ENCODE assay signal across 9 cellular contexts in the genomic region with DNA sequence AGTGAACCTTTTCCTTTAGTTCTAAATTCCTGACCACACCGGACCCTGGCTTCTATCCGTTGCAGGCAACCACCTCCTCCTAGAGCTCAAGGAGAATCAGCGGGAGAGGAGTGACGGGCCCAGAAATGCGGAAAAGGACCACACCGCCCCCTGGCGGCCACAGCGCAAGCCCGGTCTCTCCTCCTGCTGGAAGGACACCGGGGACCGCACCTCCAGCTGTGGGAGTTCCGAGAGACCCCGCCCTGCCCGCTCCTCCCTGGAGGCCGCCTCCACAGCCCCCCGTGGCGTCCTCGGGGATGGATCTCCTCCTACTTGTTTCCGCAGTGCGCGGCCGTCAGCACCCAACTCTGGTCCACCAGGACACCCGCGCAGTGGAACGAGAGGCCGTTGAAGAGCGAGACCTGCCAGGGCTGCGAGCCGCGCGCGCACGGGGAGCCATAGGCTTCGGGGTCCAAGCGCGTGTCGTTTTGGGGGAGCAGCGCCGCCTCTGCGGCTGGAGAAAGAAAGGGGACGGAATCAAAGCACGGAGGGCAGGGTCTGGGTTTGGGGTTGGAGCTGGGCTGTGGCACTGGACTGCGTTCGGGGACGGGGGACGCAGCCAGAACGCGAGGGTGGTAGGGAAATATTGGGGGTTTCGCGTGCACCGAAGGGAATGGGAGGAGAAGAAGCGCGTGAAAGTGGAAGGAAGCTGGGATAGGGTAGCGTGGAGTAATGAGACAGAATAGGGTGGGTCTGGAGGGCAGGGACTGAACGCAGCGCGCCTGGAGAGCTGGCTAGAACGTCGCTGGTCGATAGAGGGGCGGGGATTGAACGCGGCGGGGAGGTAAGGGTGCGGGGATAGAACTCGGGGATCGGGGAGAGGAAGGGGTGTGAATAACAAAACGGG. TPM values are rescaled to one million over a fixed set of nuclear protein-coding genes. Genes with fewer than 3 reads are reported as not detected.
DNase-seq lines count a peak whose midpoint lies in the region; ATAC-seq and TF ChIP-seq lines count a peak whose summit lies in the region.
"Had no signal": no experiment of that assay in that cellular context is flagged by ENCODE, and none has a peak within 500 bp of the region (broad histone marks: within the 10 kb centered on the region; RNA-seq: fewer than 3 reads in every experiment).

No MANE protein-coding gene starts in this region.

- H3K9me2 ChIP-seq in DOHH2 (replicated peaks; ENCODE audit: control insufficient read depth, low read length) = no peaks in the 10 kb centered on the region

- H3K4me1 ChIP-seq in DOHH2 (ENCODE audit: control insufficient read depth, low read length) (no peaks in the 10 kb centered on the region), mesenchymal stem cell (ENCODE audit: control insufficient read depth, insufficient read depth, low read depth, low read length) (peaks cover 12% of the 10 kb centered on the region)

- H3K4me2 ChIP-seq in DOHH2 (ENCODE audit: low read length) = no peak overlapping the region
- no peak overlapping the region for H3K4me2 ChIP-seq in mesenchymal stem cell (ENCODE audit: low read length, poor library complexity, severe bottlenecking)

- no peaks in the 10 kb centered on the region for H4K20me1 ChIP-seq in DOHH2 (ENCODE audit: control insufficient read depth, insufficient read depth, low read depth, low read length)

- no peak overlapping the region for H3K9ac ChIP-seq in mesenchymal stem cell (ENCODE audit: low read length)

- H3K36me3 ChIP-seq in DOHH2 (ENCODE audit: control insufficient read depth, low read length) (no peaks in the 10 kb centered on the region), mesenchymal stem cell (ENCODE audit: control insufficient read depth in 1 of 2, insufficient read depth in 2 of 2, low read depth in 1 of 2, low read length in 2 of 2) (peaks cover 0 to 4% of the 10 kb centered on the region in 2 experiments)

- H3K23ac ChIP-seq in mesenchymal stem cell (ENCODE audit: low read length in 2 of 2) = no peak overlapping the region

- H3K18ac ChIP-seq in mesenchymal stem cell (ENCODE audit: low read depth in 1 of 2, low read length in 2 of 2) = no peak overlapping the region

- TF ChIP-seq CTCF in DOHH2 (IDR thresholded peaks at IDR 0.05; ENCODE audit: low read depth, low read length, poor library complexity, severe bottlenecking) (peak; percentile 68), LNCaP clone FGC (IDR thresholded peaks at IDR 0.05; ENCODE audit: control insufficient read depth, extremely low read depth, insufficient read depth) (peak; percentile 82), VCaP (conservative IDR thresholded peaks at IDR 0.05) (peak; percentile 97)

- DNase-seq in LNCaP clone FGC (ENCODE audit: low read depth) (no peak), mesenchymal stem cell (peak; percentile 11), cerebellar nuclear complex (lab: John Stamatoyannopoulos, UW) (no peak)
- peak; percentile 5 for DNase-seq in effector CD4-positive, alpha-beta T cell
- DNase-seq in stimulated activated CD8-positive, alpha-beta memory T cell treated with anti-CD3 and anti-CD28 coated beads, Interleukin-2, amount 100 ng/mL, for 1 hour (ENCODE audit: low read depth in 2 of 2) = peak; percentile 16 to 30

- ATAC-seq in GM21717 (IDR thresholded peaks at IDR 0.05; ENCODE audit: unreplicated experiment) = no peak

- no peak overlapping the region for H4K8ac ChIP-seq in mesenchymal stem cell (ENCODE audit: low read length)

- no peak overlapping the region for H2BK12ac ChIP-seq in mesenchymal stem cell (ENCODE audit: low read length in 2 of 2)

- no peaks in the 10 kb centered on the region for H3K79me2 ChIP-seq in DOHH2 (ENCODE audit: control insufficient read depth, low read length)

- H3K4me3 ChIP-seq in DOHH2 (ENCODE audit: low read length) (no peak overlapping the region), LNCaP clone FGC (ENCODE audit: low read depth, low read length) (0 out of 2 replicates have a peak overlapping the region, but pooled peaks have one; percentile 13), mesenchymal stem cell (ENCODE audit: insufficient read depth in 1 of 2, low read depth in 1 of 2, low read length in 2 of 2) (peak overlapping the region in 1 of 2 experiments; percentile 59)

- H3K27me3 ChIP-seq in DOHH2 (ENCODE audit: control insufficient read depth, low read length) = no peaks in the 10 kb centered on the region
- peaks cover 37 to 64% of the 10 kb centered on the region in 2 experiments for H3K27me3 ChIP-seq in mesenchymal stem cell (ENCODE audit: control insufficient read depth in 1 of 2, insufficient read depth in 1 of 2, low read length in 2 of 2)

- H3K9me3 ChIP-seq in DOHH2 (ENCODE audit: control insufficient read depth, insufficient read depth, low read length) = no peaks in the 10 kb centered on the region
- no peaks in the 10 kb centered on the region for H3K9me3 ChIP-seq in mesenchymal stem cell (ENCODE audit: control insufficient read depth, low read length)

- no peak overlapping the region for H2BK120ac ChIP-seq in mesenchymal stem cell (ENCODE audit: low read depth, low read length)

- no peak overlapping the region for H4K91ac ChIP-seq in mesenchymal stem cell (ENCODE audit: low read length)

- no peaks in the 10 kb centered on the region for H3F3A ChIP-seq in DOHH2 (ENCODE audit: control insufficient read depth, insufficient read depth)

- no peak overlapping the region for H3K14ac ChIP-seq in mesenchymal stem cell (ENCODE audit: low read length in 2 of 2)

- WGBS in mesenchymal stem cell = 2% methylated on average over 65 of the region's 68 CpGs

- H3K4ac ChIP-seq in mesenchymal stem cell (ENCODE audit: low read depth in 1 of 2, low read length in 2 of 2) = no peak overlapping the region

- no peaks in the 10 kb centered on the region for H3K79me1 ChIP-seq in mesenchymal stem cell (replicated peaks; ENCODE audit: low read length, poor library complexity, severe bottlenecking)

- H2BK15ac ChIP-seq in mesenchymal stem cell (ENCODE audit: low read depth, poor library complexity, severe bottlenecking) = no peak overlapping the region

- no peak overlapping the region for H3K27ac ChIP-seq in DOHH2 (ENCODE audit: low read depth, low read length)
- no peak overlapping the region for H3K27ac ChIP-seq in VCaP
- H3K27ac ChIP-seq in mesenchymal stem cell (ENCODE audit: low read length, poor library complexity, severe bottlenecking) = no peak overlapping the region

- H2BK5ac ChIP-seq in mesenchymal stem cell (ENCODE audit: low read depth, low read length, poor library complexity, severe bottlenecking) = no peak overlapping the region

- no peak overlapping the region for H2AK5ac ChIP-seq in mesenchymal stem cell (ENCODE audit: low read length, severe bottlenecking)

- H2AFZ ChIP-seq in mesenchymal stem cell (ENCODE audit: low read depth, low read length) = no peak overlapping the region

RNA-seq across cellular contexts. Expression of gene KLK10, which starts 2.5 kb away (rescaled TPM):
- polyA plus RNA-seq in mesenchymal stem cell (2013, experiment 1 of 2) = not detected
- polyA plus RNA-seq in mesenchymal stem cell (2013, experiment 2 of 2) = not detected

RNA-seq across cellular contexts. Expression of gene KLK11, which starts 9.4 kb away (rescaled TPM):
- polyA plus RNA-seq in mesenchymal stem cell (2013, experiment 1 of 2) = not detected
- not detected for polyA plus RNA-seq in mesenchymal stem cell (2013, experiment 2 of 2)

RNA-seq across cellular contexts. Expression of gene KLK8, which starts 15.6 kb away (rescaled TPM):
- not detected for polyA plus RNA-seq in mesenchymal stem cell (2013, experiment 1 of 2)
- not detected for polyA plus RNA-seq in mesenchymal stem cell (2013, experiment 2 of 2)
- polyA plus RNA-seq: aorta had no signal

RNA-seq across cellular contexts. Expression of gene KLK12, which starts 17.8 kb away (rescaled TPM):
- not detected for polyA plus RNA-seq in mesenchymal stem cell (2013, experiment 1 of 2)
- polyA plus RNA-seq in mesenchymal stem cell (2013, experiment 2 of 2) = not detected
- polyA plus RNA-seq: aorta had no signal

RNA-seq across cellular contexts. Expression of gene KLK7, which starts 33.3 kb away (rescaled TPM):
- polyA plus RNA-seq in mesenchymal stem cell (2013, experiment 1 of 2) = not detected
- polyA plus RNA-seq in mesenchymal stem cell (2013, experiment 2 of 2) = not detected
- polyA plus RNA-seq: aorta had no signal

Comparison
In these comparisons a context has a peak if more than half of its experiments do, and no peak if none do; other contexts are left out.
1. DNase-seq: peak in effector CD4-positive, alpha-beta T cell (single experiment), mesenchymal stem cell (single experiment) and stimulated activated CD8-positive, alpha-beta memory T cell treated with anti-CD3 and anti-CD28 coated beads, Interleukin-2, amount 100 ng/mL, for 1 hour (2 of 2); none in LNCaP clone FGC (single experiment) and cerebellar nuclear complex (0 of 2).
2. Peak in every context shown above with its lines, with median percentiles within 50 percentile points of each other: CTCF ChIP-seq.